Comparison of ENCODE assay signal across 21 cellular contexts in genomic region chr4:183035726-183036415, GRCh38.
"Had no signal": no experiment of that assay in that cellular context is flagged by ENCODE, and none has a peak within 500 bp of the region (broad histone marks: within the 10 kb centered on the region; RNA-seq: fewer than 3 reads in every experiment).

No MANE protein-coding gene starts in this region.

- H3K27ac ChIP-seq: colonic mucosa, left lung, neutrophil had no signal

- DNase-seq: activated CD4-positive, alpha-beta T cell treated with anti-CD3 and anti-CD28 coated beads, Interleukin-2, amount 50 U/mL, for 1 hour; activated CD8-positive, alpha-beta memory T cell treated with anti-CD3 and anti-CD28 coated beads for 24 hours; activated gamma-delta T cell treated with Interleukin-2 at 50 U/mL for 16 hours; amniotic stem cell; caudate nucleus; colonic mucosa; glutamatergic neuron; left lung; mammary epithelial cell; naive B cell; posterior cingulate gyrus; retina; stimulated activated CD4-positive, alpha-beta T cell treated with anti-CD3 and anti-CD28 coated beads, Interleukin-4, amount 100 ng/mL, for 4 hours; stimulated activated CD8-positive, alpha-beta memory T cell treated with anti-CD3 and anti-CD28 coated beads, Interleukin-4, amount 100 ng/mL, for 48 hours; stimulated activated naive CD4-positive, alpha-beta T cell treated with Interleukin-2 at 50 U/mL for 16 hours; substantia nigra had no signal

- H3K27ac Mint-ChIP-seq: activated naive CD8-positive, alpha-beta T cell; naive B cell; type B pancreatic cell had no signal

- ATAC-seq: activated CD4-positive, CD25-positive, alpha-beta regulatory T cell treated with anti-CD3 and anti-CD28 coated beads, Interleukin-2, amount 50 U/mL, for 24 hours; esophagus mucosa; left lung had no signal

- H3K9me3 ChIP-seq: colonic mucosa, left lung, neutrophil had no signal

- H3K4me3 Mint-ChIP-seq: activated naive CD8-positive, alpha-beta T cell; naive B cell; type B pancreatic cell had no signal

- H3K27me3 Mint-ChIP-seq: type B pancreatic cell had no signal

- H3K4me1 Mint-ChIP-seq: naive B cell had no signal

- H3K4me3 ChIP-seq: colonic mucosa, left lung had no signal

- H3K27me3 ChIP-seq: colonic mucosa, left lung, neutrophil had no signal

- H3K9me3 Mint-ChIP-seq: type B pancreatic cell had no signal

- H3K36me3 ChIP-seq: colonic mucosa, left lung, neutrophil had no signal

- H3K4me1 ChIP-seq: colonic mucosa, left lung had no signal

- H3K36me3 Mint-ChIP-seq: activated naive CD8-positive, alpha-beta T cell; type B pancreatic cell had no signal
